In the genomic region with DNA sequence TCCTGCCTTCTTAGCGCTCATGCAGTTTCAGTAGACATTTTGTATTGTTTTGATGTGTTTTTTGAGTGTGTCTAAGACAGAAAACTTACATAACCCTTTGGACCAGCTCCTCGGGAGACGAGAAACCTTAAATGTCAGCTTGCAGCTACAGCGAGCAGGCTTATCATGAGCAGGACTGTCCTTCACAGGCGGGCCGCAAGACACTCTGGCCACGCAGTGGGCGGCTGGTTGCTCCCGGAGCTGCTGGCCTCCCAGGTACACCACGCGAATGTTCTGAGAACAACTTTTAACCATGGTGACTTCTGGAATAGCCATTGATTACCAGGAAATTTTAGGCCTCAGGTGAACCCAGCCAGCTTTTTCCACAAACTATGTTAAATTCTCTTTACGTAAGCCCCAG, we compare ENCODE assay signal across 19 cellular contexts.
DNase-seq lines count a peak whose midpoint lies in the region; ATAC-seq and TF ChIP-seq lines count a peak whose summit lies in the region.
"Had no signal": no experiment of that assay in that cellular context is flagged by ENCODE, and none has a peak within 500 bp of the region (broad histone marks: within the 10 kb centered on the region; RNA-seq: fewer than 3 reads in every experiment).

No MANE protein-coding gene starts in this region.

- no peak overlapping the region for H2BK12ac ChIP-seq in mesenchymal stem cell (ENCODE audit: low read length in 2 of 2)

- ATAC-seq in HG03139 (IDR thresholded peaks at IDR 0.05; ENCODE audit: unreplicated experiment), result no peak
- ATAC-seq: GM12878 had no signal

- peaks cover 29% of the 10 kb centered on the region for H3K27me3 Mint-ChIP-seq in activated CD4-positive, alpha-beta memory T cell treated with anti-CD3 and anti-CD28 coated beads, Interleukin-2, amount 10 ng/mL, durations not matched to agents 7 days and 5 days

- no peak overlapping the region for H2AK5ac ChIP-seq in mesenchymal stem cell (ENCODE audit: low read length, severe bottlenecking)

- H3K4me3 ChIP-seq in mesenchymal stem cell (ENCODE audit: insufficient read depth in 1 of 2, low read depth in 1 of 2, low read length in 2 of 2), result no peak overlapping the region
- H3K4me3 ChIP-seq: BLaER1, GM12878 had no signal

- H3K18ac ChIP-seq in mesenchymal stem cell (ENCODE audit: low read depth in 1 of 2, low read length in 2 of 2), result no peak overlapping the region

- no peak overlapping the region for H3K4me2 ChIP-seq in mesenchymal stem cell (ENCODE audit: low read length, poor library complexity, severe bottlenecking)
- H3K4me2 ChIP-seq: BLaER1 had no signal

- WGBS in mesenchymal stem cell, result 93% methylated on average over 11 of the region's 12 CpGs

- H3K27ac ChIP-seq in mesenchymal stem cell (ENCODE audit: low read length, poor library complexity, severe bottlenecking) (no peak overlapping the region), RWPE1 (no peak overlapping the region)
- H3K27ac ChIP-seq: BLaER1 had no signal

- no peak for TF ChIP-seq CTCF in GM10248 (IDR thresholded peaks at IDR 0.05; ENCODE audit: control extremely low read depth, extremely low read depth, low read depth, missing control alignments)
- TF ChIP-seq CTCF in RWPE1 (conservative IDR thresholded peaks at IDR 0.05; ENCODE audit: low read depth), result no peak

- H3K36me3 ChIP-seq in mesenchymal stem cell (ENCODE audit: control insufficient read depth in 1 of 2, insufficient read depth in 2 of 2, low read depth in 1 of 2, low read length in 2 of 2), result no peaks in the 10 kb centered on the region
- H3K36me3 ChIP-seq: BE2C, BLaER1 had no signal

- no peaks in the 10 kb centered on the region for H3K4me1 ChIP-seq in mesenchymal stem cell (ENCODE audit: control insufficient read depth, insufficient read depth, low read depth, low read length)
- H3K4me1 ChIP-seq: BE2C had no signal

- no peak overlapping the region for H2BK120ac ChIP-seq in mesenchymal stem cell (ENCODE audit: low read depth, low read length)

- no peaks in the 10 kb centered on the region for H3K36me3 Mint-ChIP-seq in activated CD4-positive, alpha-beta memory T cell treated with anti-CD3 and anti-CD28 coated beads, Interleukin-2, amount 10 ng/mL, durations not matched to agents 7 days and 5 days (ENCODE audit: low read depth)
- H3K36me3 Mint-ChIP-seq: CD14-positive monocyte; CD4-positive, alpha-beta memory T cell; CD8-positive, alpha-beta memory T cell had no signal

- H4K8ac ChIP-seq in mesenchymal stem cell (ENCODE audit: low read length), result no peak overlapping the region

- CTCF ChIA-PET in GM10248 (lab: Yijun Ruan, JAX), result no interaction called here
- CTCF ChIA-PET in activated CD4-positive, alpha-beta memory T cell treated with anti-CD3 and anti-CD28 coated beads, Interleukin-2, amount 10 ng/mL, durations not matched to agents 7 days and 5 days (lab: Charles Lee), result interaction anchor here (1.0 kb wide), 1 partner anchor 39 kb away, joined by 4 read pairs; no protein-coding TSS in a partner anchor
- CTCF ChIA-PET in RWPE1 (lab: Yijun Ruan, JAX), result no interaction called here

- DNase-seq in D341Med (ENCODE audit: low spot score) (peak; percentile 13), GM10248 (ENCODE audit: extremely low spot score) (peak; percentile 4), mesenchymal stem cell (no peak), RWPE1 (ENCODE audit: low spot score) (no peak)
- no peak for DNase-seq in activated CD4-positive, alpha-beta memory T cell treated with anti-CD3 and anti-CD28 coated beads, Interleukin-2, amount 10 ng/mL, durations not matched to agents 7 days and 5 days
- DNase-seq: 8988T; ACHN; BE2C; C1 segment of cervical spinal cord; CD4-positive, alpha-beta memory T cell; CD4-positive, CD25-positive, alpha-beta regulatory T cell; CD8-positive, alpha-beta memory T cell; COR-L47; DMS79 treated with DMSO at 0.1 percent for 48 hours; GF-D8 had no signal

- H3K9me3 Mint-ChIP-seq in activated CD4-positive, alpha-beta memory T cell treated with anti-CD3 and anti-CD28 coated beads, Interleukin-2, amount 10 ng/mL, durations not matched to agents 7 days and 5 days, result no peaks in the 10 kb centered on the region

- H3K23ac ChIP-seq in mesenchymal stem cell (ENCODE audit: low read length in 2 of 2), result no peak overlapping the region

- no peaks in the 10 kb centered on the region for H3K4me1 Mint-ChIP-seq in activated CD4-positive, alpha-beta memory T cell treated with anti-CD3 and anti-CD28 coated beads, Interleukin-2, amount 10 ng/mL, durations not matched to agents 7 days and 5 days
- H3K4me1 Mint-ChIP-seq: CD14-positive monocyte had no signal

- POLR2A ChIA-PET in GM10248 (lab: Yijun Ruan, JAX) (no interaction called here), RWPE1 (lab: Yijun Ruan, JAX; ENCODE audit: low non-redundant PET) (no interaction called here)
- POLR2A ChIA-PET in activated CD4-positive, alpha-beta memory T cell treated with anti-CD3 and anti-CD28 coated beads, Interleukin-2, amount 10 ng/mL, durations not matched to agents 7 days and 5 days (lab: Charles Lee), result no interaction called here

- H3K27me3 ChIP-seq in mesenchymal stem cell (ENCODE audit: control insufficient read depth in 1 of 2, insufficient read depth in 1 of 2, low read length in 2 of 2), result peaks cover 0 to 20% of the 10 kb centered on the region in 2 experiments

- no peak overlapping the region for H3K9ac ChIP-seq in mesenchymal stem cell (ENCODE audit: low read length)
- H3K9ac ChIP-seq: BLaER1 had no signal

- H3K79me1 ChIP-seq in mesenchymal stem cell (replicated peaks; ENCODE audit: low read length, poor library complexity, severe bottlenecking), result no peaks in the 10 kb centered on the region

- no peak overlapping the region for H2BK5ac ChIP-seq in mesenchymal stem cell (ENCODE audit: low read depth, low read length, poor library complexity, severe bottlenecking)

- H3K27ac Mint-ChIP-seq in activated CD4-positive, alpha-beta memory T cell treated with anti-CD3 and anti-CD28 coated beads, Interleukin-2, amount 10 ng/mL, durations not matched to agents 7 days and 5 days, result no peak overlapping the region
- H3K27ac Mint-ChIP-seq: CD14-positive monocyte; CD4-positive, alpha-beta memory T cell; CD4-positive, CD25-positive, alpha-beta regulatory T cell; CD8-positive, alpha-beta memory T cell had no signal

- no peak overlapping the region for H4K91ac ChIP-seq in mesenchymal stem cell (ENCODE audit: low read length)

- no peak overlapping the region for H3K4ac ChIP-seq in mesenchymal stem cell (ENCODE audit: low read depth in 1 of 2, low read length in 2 of 2)

- H3K9me3 ChIP-seq in mesenchymal stem cell (ENCODE audit: control insufficient read depth, low read length), result peaks cover under 1% of the 10 kb centered on the region
- H3K9me3 ChIP-seq: BE2C had no signal

- H3K4me3 Mint-ChIP-seq in activated CD4-positive, alpha-beta memory T cell treated with anti-CD3 and anti-CD28 coated beads, Interleukin-2, amount 10 ng/mL, durations not matched to agents 7 days and 5 days, result no peak overlapping the region
- H3K4me3 Mint-ChIP-seq: CD14-positive monocyte; CD4-positive, alpha-beta memory T cell; CD4-positive, CD25-positive, alpha-beta regulatory T cell; CD8-positive, alpha-beta memory T cell had no signal

- no peak overlapping the region for H3K14ac ChIP-seq in mesenchymal stem cell (ENCODE audit: low read length in 2 of 2)

- peak overlapping the region; percentile 26 for H2BK15ac ChIP-seq in mesenchymal stem cell (ENCODE audit: low read depth, poor library complexity, severe bottlenecking)

- no peak overlapping the region for H2AFZ ChIP-seq in mesenchymal stem cell (ENCODE audit: low read depth, low read length)

Comparison
In these comparisons a context has a peak if more than half of its experiments do, and no peak if none do; other contexts are left out.
1. DNase-seq: peak in D341Med (single experiment) and GM10248 (single experiment); none in mesenchymal stem cell (single experiment), activated CD4-positive, alpha-beta memory T cell treated with anti-CD3 and anti-CD28 coated beads, Interleukin-2, amount 10 ng/mL, durations not matched to agents 7 days and 5 days (single experiment) and RWPE1 (single experiment).